ENCODE assay signal across 20 cellular contexts in genomic region chr15:84645496-84645895, GRCh38. TPM values are rescaled to one million over a fixed set of nuclear protein-coding genes. Genes with fewer than 3 reads are reported as not detected.
DNase-seq lines count a peak whose midpoint lies in the region; ATAC-seq, FAIRE-seq and TF ChIP-seq lines count a peak whose summit lies in the region.
"Had no signal": no experiment of that assay in that cellular context is flagged by ENCODE, and none has a peak within 500 bp of the region (broad histone marks: within the 10 kb centered on the region; RNA-seq: fewer than 3 reads in every experiment).

No MANE protein-coding gene starts in this region.

- no peaks in the 10 kb centered on the region for H3K9me3 Mint-ChIP-seq in activated CD8-positive, alpha-beta T cell treated with anti-CD3 and anti-CD28 coated beads for 36 hours
- no peaks in the 10 kb centered on the region for H3K9me3 Mint-ChIP-seq in activated CD8-positive, alpha-beta T cell treated with anti-CD3 and anti-CD28 coated beads, Interleukin-2, amount 10 ng/mL, durations not matched to agents 7 days and 5 days (ENCODE audit: insufficient read depth)
- H3K9me3 Mint-ChIP-seq in chondrocyte (ENCODE audit: low read depth), result no peaks in the 10 kb centered on the region
- H3K9me3 Mint-ChIP-seq: CD8-positive, alpha-beta memory T cell; GM23338 had no signal

- TF ChIP-seq EP300 in A549 (IDR thresholded peaks at IDR 0.05), result no peak

- DNase-seq in activated CD8-positive, alpha-beta T cell treated with anti-CD3 and anti-CD28 coated beads for 36 hours, result no peak
- no peak for DNase-seq in activated CD8-positive, alpha-beta T cell treated with anti-CD3 and anti-CD28 coated beads, Interleukin-2, amount 10 ng/mL, durations not matched to agents 7 days and 5 days
- DNase-seq in A549 (ENCODE audit: low read depth in 1 of 2, low spot score in 1 of 2) (no peak), chondrocyte (ENCODE audit: low spot score) (peak; percentile 78), posterior vena cava (ENCODE audit: low spot score) (peak; percentile 52), GM12892 (ENCODE audit: insufficient read length) (no peak)
- DNase-seq: 8988T; CD8-positive, alpha-beta memory T cell; DMS79 treated with DMSO at 0.1 percent for 48 hours; KBM-7; MV-4-11; NCI-H1417; NCI-H187 treated with DMSO at 0.1 percent for 48 hours; NCI-H526 treated with DMSO at 0.1 percent for 48 hours; NK-92 treated with Interleukin-12 subunit alpha and Interleukin-12 subunit beta, amount 100 ng/mL, for 24 hours had no signal

- H3K4me3 Mint-ChIP-seq in activated CD8-positive, alpha-beta T cell treated with anti-CD3 and anti-CD28 coated beads for 36 hours, result no peak overlapping the region
- H3K4me3 Mint-ChIP-seq in activated CD8-positive, alpha-beta T cell treated with anti-CD3 and anti-CD28 coated beads, Interleukin-2, amount 10 ng/mL, durations not matched to agents 7 days and 5 days, result no peak overlapping the region
- no peak overlapping the region for H3K4me3 Mint-ChIP-seq in chondrocyte (ENCODE audit: unreplicated experiment)
- H3K4me3 Mint-ChIP-seq: CD8-positive, alpha-beta memory T cell; GM23338 had no signal

- POLR2A ChIA-PET in activated CD8-positive, alpha-beta T cell treated with anti-CD3 and anti-CD28 coated beads for 36 hours (lab: Charles Lee), result interaction anchor here (1.2 kb wide), 1 partner anchor 8 kb away, joined by 6 read pairs; the partner anchor contains the start of gene WDR73
- POLR2A ChIA-PET in activated CD8-positive, alpha-beta T cell treated with anti-CD3 and anti-CD28 coated beads, Interleukin-2, amount 10 ng/mL, durations not matched to agents 7 days and 5 days (lab: Charles Lee), result interaction anchor here (1.0 kb wide), 1 partner anchor 8 kb away, joined by 3 read pairs; no protein-coding TSS in a partner anchor
- POLR2A ChIA-PET in A549 (lab: Yijun Ruan, JAX), result interaction anchor here (2.5 kb wide), 1 partner anchor 8 kb away, joined by 10 read pairs; the partner anchor contains the start of gene WDR73

- no peak for ATAC-seq in activated CD8-positive, alpha-beta T cell treated with anti-CD3 and anti-CD28 coated beads for 36 hours
- ATAC-seq in activated CD8-positive, alpha-beta T cell treated with anti-CD3 and anti-CD28 coated beads, Interleukin-2, amount 10 ng/mL, durations not matched to agents 7 days and 5 days, result no peak
- ATAC-seq in A549, result peak in 1 of 2 experiments; percentile 5; a peak in 2 of 6 replicates
- no peak for ATAC-seq in HG02840 (IDR thresholded peaks at IDR 0.05; ENCODE audit: low FRiP score, unreplicated experiment)
- no peak for ATAC-seq in activated CD4-positive, CD25-positive, alpha-beta regulatory T cell treated with anti-CD3 and anti-CD28 coated beads, Interleukin-2, amount 50 U/mL, for 24 hours
- ATAC-seq: GM23338, HCT116 had no signal

- H3K4me2 ChIP-seq in A549, result no peak overlapping the region
- H3K4me2 ChIP-seq: BLaER1 treated with 17β-estradiol and CSF1 and Interleukin-3, amounts not matched to agents 10 nM and 100 nM; GM23338 had no signal

- peaks cover 19% of the 10 kb centered on the region for H3K4me1 Mint-ChIP-seq in activated CD8-positive, alpha-beta T cell treated with anti-CD3 and anti-CD28 coated beads for 36 hours (ENCODE audit: low read depth)
- H3K4me1 Mint-ChIP-seq in activated CD8-positive, alpha-beta T cell treated with anti-CD3 and anti-CD28 coated beads, Interleukin-2, amount 10 ng/mL, durations not matched to agents 7 days and 5 days (ENCODE audit: low read depth), result peaks cover 14% of the 10 kb centered on the region
- H3K4me1 Mint-ChIP-seq in chondrocyte (ENCODE audit: low read depth), result peaks cover 7% of the 10 kb centered on the region
- H3K4me1 Mint-ChIP-seq: GM23338 had no signal

- no peak for FAIRE-seq in A549 (lab: Jason Lieb, UNC)
- FAIRE-seq in GM12892 (lab: Jason Lieb, UNC), result no peak

- no peaks in the 10 kb centered on the region for H3K9me3 ChIP-seq in A549
- H3K9me3 ChIP-seq: BLaER1 treated with 17β-estradiol and CSF1 and Interleukin-3, amounts not matched to agents 10 nM and 100 nM had no signal

- intact Hi-C loops in activated CD8-positive, alpha-beta T cell treated with anti-CD3 and anti-CD28 coated beads for 36 hours (cut with micrococcal nuclease), result no loop called here
- intact Hi-C loops in posterior vena cava (cut with DNase I), result no loop called here

- peaks cover 55% of the 10 kb centered on the region for H3K36me3 Mint-ChIP-seq in activated CD8-positive, alpha-beta T cell treated with anti-CD3 and anti-CD28 coated beads for 36 hours (ENCODE audit: low read depth)
- H3K36me3 Mint-ChIP-seq in activated CD8-positive, alpha-beta T cell treated with anti-CD3 and anti-CD28 coated beads, Interleukin-2, amount 10 ng/mL, durations not matched to agents 7 days and 5 days (ENCODE audit: low read depth), result peaks cover 54% of the 10 kb centered on the region
- peaks cover 38% of the 10 kb centered on the region for H3K36me3 Mint-ChIP-seq in chondrocyte (ENCODE audit: low read depth)

- no peak for TF ChIP-seq POLR2A in A549 (IDR thresholded peaks at IDR 0.05; ENCODE audit: low read length)
- no peak for TF ChIP-seq POLR2A in GM12892 (IDR thresholded peaks at IDR 0.05; ENCODE audit: low read depth, low read length)

- peak overlapping the region; percentile 71 for H3K27ac Mint-ChIP-seq in activated CD8-positive, alpha-beta T cell treated with anti-CD3 and anti-CD28 coated beads for 36 hours
- no peak overlapping the region for H3K27ac Mint-ChIP-seq in activated CD8-positive, alpha-beta T cell treated with anti-CD3 and anti-CD28 coated beads, Interleukin-2, amount 10 ng/mL, durations not matched to agents 7 days and 5 days
- no peak overlapping the region for H3K27ac Mint-ChIP-seq in chondrocyte (ENCODE audit: unreplicated experiment)
- H3K27ac Mint-ChIP-seq: GM23338 had no signal

- no peak overlapping the region for H3K4me3 ChIP-seq in A549
- H3K4me3 ChIP-seq: BLaER1 treated with 17β-estradiol and CSF1 and Interleukin-3, amounts not matched to agents 10 nM and 100 nM; GM23338 had no signal

- no peaks in the 10 kb centered on the region for H3K27me3 Mint-ChIP-seq in activated CD8-positive, alpha-beta T cell treated with anti-CD3 and anti-CD28 coated beads for 36 hours
- no peaks in the 10 kb centered on the region for H3K27me3 Mint-ChIP-seq in activated CD8-positive, alpha-beta T cell treated with anti-CD3 and anti-CD28 coated beads, Interleukin-2, amount 10 ng/mL, durations not matched to agents 7 days and 5 days (ENCODE audit: low read depth)
- no peaks in the 10 kb centered on the region for H3K27me3 Mint-ChIP-seq in chondrocyte (ENCODE audit: low read depth)
- H3K27me3 Mint-ChIP-seq: CD8-positive, alpha-beta memory T cell had no signal

- TF ChIP-seq CTCF in activated CD8-positive, alpha-beta T cell treated with anti-CD3 and anti-CD28 coated beads for 36 hours (IDR thresholded peaks at IDR 0.05), result no peak
- no peak for TF ChIP-seq CTCF in A549 (IDR thresholded peaks at IDR 0.05)
- TF ChIP-seq CTCF in chondrocyte (IDR thresholded peaks at IDR 0.05), result no peak

- H3K27ac ChIP-seq in A549, result no peak overlapping the region

- WGBS in A549 (ENCODE audit: missing lambda C conversion rate), result 96% methylated on average over 10 of the region's 10 CpGs

- CTCF ChIA-PET in activated CD8-positive, alpha-beta T cell treated with anti-CD3 and anti-CD28 coated beads for 36 hours (lab: Charles Lee), result no interaction called here
- CTCF ChIA-PET in activated CD8-positive, alpha-beta T cell treated with anti-CD3 and anti-CD28 coated beads, Interleukin-2, amount 10 ng/mL, durations not matched to agents 7 days and 5 days (lab: Charles Lee), result interaction anchor here (0.7 kb wide), 1 partner anchor 12 kb away, joined by 3 read pairs; no protein-coding TSS in a partner anchor
- CTCF ChIA-PET in A549 (lab: Yijun Ruan, JAX), result interaction anchor here (1.2 to 4.5 kb wide), 4 partner anchors 8 to 75 kb away, joined by 3 to 19 read pairs (median 6); partner anchors contain the start of gene WDR73

- no peaks in the 10 kb centered on the region for H3K4me1 ChIP-seq in A549

- TF ChIP-seq RAD21 in A549 (conservative IDR thresholded peaks at IDR 0.05 in 1 of 2, IDR thresholded peaks at IDR 0.05 in 1 of 2), result no peak

RNA-seq across cellular contexts. Expression of gene WDR73, which starts 8.6 kb away (rescaled TPM):
- 10 to 100 TPM; 12.4 to 12.5 TPM for total RNA-seq in activated CD8-positive, alpha-beta T cell treated with anti-CD3 and anti-CD28 coated beads for 36 hours
- total RNA-seq in activated CD8-positive, alpha-beta T cell treated with anti-CD3 and anti-CD28 coated beads, Interleukin-2, amount 10 ng/mL, durations not matched to agents 7 days and 5 days, result 10 to 100 TPM; 22.1 to 23.8 TPM
- polyA plus RNA-seq in A549 (2011; rRNA removed) (44.7 and 45.9 TPM in 2 replicates), A549 (2017; fragmentation: RNase III; extraction: RNeasy Plus Mini Kit Qiagen cat#74134 plus additional on column Dnase treatment) (41.0 to 46.1 TPM (median 45.3 TPM) in 3 replicates)
- polyA plus RNA-seq in A549 (2012; cell fraction: cytosol; rRNA removed), result 38.4 and 38.6 TPM in 2 replicates
- polyA plus RNA-seq in A549 (2012; cell fraction: nucleus; rRNA removed), result 67.9 and 79.4 TPM in 2 replicates
- polyA minus RNA-seq in A549 (2011; rRNA and poly(A)+ RNA removed), result 44.1 and 52.4 TPM in 2 replicates
- total RNA-seq in chondrocyte (13.6 to 21.9 TPM (median 17.0 TPM) in 3 replicates), posterior vena cava (10 to 100 TPM; 18.0 to 18.7 TPM)
- polyA plus RNA-seq in GM12892 (2012; ENCODE audit: missing spikeins), result 15.7 TPM

RNA-seq across cellular contexts. Expression of gene NMB, which starts 12.5 kb away (rescaled TPM):
- total RNA-seq in activated CD8-positive, alpha-beta T cell treated with anti-CD3 and anti-CD28 coated beads for 36 hours, result 1 to 10 TPM; 1.7 to 2.7 TPM
- total RNA-seq in activated CD8-positive, alpha-beta T cell treated with anti-CD3 and anti-CD28 coated beads, Interleukin-2, amount 10 ng/mL, durations not matched to agents 7 days and 5 days, result 1 to 10 TPM; 3.3 to 4.1 TPM
- polyA plus RNA-seq in A549 (2011; rRNA removed) (10.1 and 16.1 TPM in 2 replicates), A549 (2017; fragmentation: RNase III; extraction: RNeasy Plus Mini Kit Qiagen cat#74134 plus additional on column Dnase treatment) (13.2 to 22.4 TPM (median 18.5 TPM) in 3 replicates)
- 11.1 and 15.9 TPM in 2 replicates for polyA plus RNA-seq in A549 (2012; cell fraction: cytosol; rRNA removed)
- 9.6 and 10.3 TPM in 2 replicates for polyA plus RNA-seq in A549 (2012; cell fraction: nucleus; rRNA removed)
- polyA minus RNA-seq in A549 (2011; rRNA and poly(A)+ RNA removed), result 3.5 and 5.7 TPM in 2 replicates
- total RNA-seq in chondrocyte (5.7 to 8.5 TPM (median 7.8 TPM) in 3 replicates), posterior vena cava (1 to 10 TPM; 5.7 to 8.7 TPM)
- polyA plus RNA-seq in GM12892 (2012; ENCODE audit: missing spikeins), result 1.8 TPM

RNA-seq across cellular contexts. Expression of gene ZSCAN2, which starts 44.7 kb away (rescaled TPM):
- total RNA-seq in activated CD8-positive, alpha-beta T cell treated with anti-CD3 and anti-CD28 coated beads for 36 hours, result 1 to 10 TPM; 6.6 to 7.6 TPM
- 1 to 10 TPM; 6.5 to 6.7 TPM for total RNA-seq in activated CD8-positive, alpha-beta T cell treated with anti-CD3 and anti-CD28 coated beads, Interleukin-2, amount 10 ng/mL, durations not matched to agents 7 days and 5 days
- 16.2 and 16.5 TPM in 2 replicates for polyA plus RNA-seq in A549 (2011; rRNA removed)
- polyA plus RNA-seq in A549 (2012; cell fraction: cytosol; rRNA removed), result 17.8 and 17.9 TPM in 2 replicates
- polyA plus RNA-seq in A549 (2012; cell fraction: nucleus; rRNA removed), result 10.7 and 13.1 TPM in 2 replicates
- polyA plus RNA-seq in A549 (2017; fragmentation: RNase III; extraction: RNeasy Plus Mini Kit Qiagen cat#74134 plus additional on column Dnase treatment), result 14.9 to 17.5 TPM (median 17.2 TPM) in 3 replicates
- polyA minus RNA-seq in A549 (2011; rRNA and poly(A)+ RNA removed), result 15.0 and 21.1 TPM in 2 replicates
- 8.8 to 11.9 TPM (median 10.5 TPM) in 3 replicates for total RNA-seq in chondrocyte
- total RNA-seq in posterior vena cava, result 1 to 10 TPM; 3.0 to 4.7 TPM
- polyA plus RNA-seq in GM12892 (2012; ENCODE audit: missing spikeins), result 10.1 TPM

Comparison
In these comparisons a context has a peak if more than half of its experiments do, and no peak if none do; other contexts are left out.
1. DNase-seq: peak in chondrocyte (single experiment) and posterior vena cava (single experiment); none in activated CD8-positive, alpha-beta T cell treated with anti-CD3 and anti-CD28 coated beads for 36 hours (single experiment), activated CD8-positive, alpha-beta T cell treated with anti-CD3 and anti-CD28 coated beads, Interleukin-2, amount 10 ng/mL, durations not matched to agents 7 days and 5 days (single experiment), A549 (0 of 2) and GM12892 (single experiment).